ENCODE assay signal across 11 cellular contexts in the genomic region with DNA sequence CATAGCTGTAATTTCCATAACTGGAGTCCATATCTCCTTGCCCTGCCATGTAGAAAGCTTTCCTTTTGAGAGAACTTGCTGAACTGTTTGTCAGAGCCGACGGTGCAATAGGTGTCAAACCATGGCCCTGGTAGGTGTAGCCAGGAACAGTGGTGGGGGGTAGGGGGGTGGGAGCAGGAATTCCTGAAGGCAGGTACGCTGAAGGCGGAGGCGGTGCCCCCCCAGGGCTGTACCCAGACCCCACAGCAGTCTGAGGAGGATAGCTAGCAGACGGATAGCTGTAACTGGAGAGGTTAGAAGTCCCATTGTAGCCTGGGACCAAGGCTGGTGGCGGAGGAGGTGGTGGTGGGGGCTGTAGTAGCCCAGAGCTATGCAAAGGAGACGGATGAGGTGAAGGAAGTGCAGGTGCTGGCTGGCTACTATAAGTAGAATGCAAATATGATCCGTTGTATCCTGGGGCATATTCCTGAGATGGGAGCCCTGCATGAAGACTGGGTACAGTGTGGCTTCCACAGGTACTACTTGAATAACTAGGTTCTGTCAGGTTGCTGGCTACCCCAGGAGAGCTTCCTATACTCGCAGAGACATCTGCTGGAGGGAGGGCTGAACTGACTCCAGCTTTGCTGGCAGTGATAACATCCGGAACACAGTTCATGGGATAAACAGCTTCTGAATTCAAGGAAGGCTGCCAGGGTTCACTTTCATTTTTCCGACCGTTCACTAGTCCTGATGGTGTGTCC.
DNase-seq lines count a peak whose midpoint lies in the region; ATAC-seq, FAIRE-seq and TF ChIP-seq lines count a peak whose summit lies in the region.
"Had no signal": no experiment of that assay in that cellular context is flagged by ENCODE, and none has a peak within 500 bp of the region (broad histone marks: within the 10 kb centered on the region; RNA-seq: fewer than 3 reads in every experiment).

No MANE protein-coding gene starts in this region.

- no peak for TF ChIP-seq POLR2A in HepG2 (IDR thresholded peaks at IDR 0.05; ENCODE audit: insufficient read depth in 1 of 2, low read depth in 2 of 2, low read length in 2 of 2)
- no peak for TF ChIP-seq POLR2A in transverse colon (IDR thresholded peaks at IDR 0.05)

- H3K4me2 ChIP-seq in GM23338: no peak overlapping the region
- H3K4me2 ChIP-seq in HepG2 (ENCODE audit: low read depth, low read length): no peak overlapping the region

- peak; percentile 41; the same call in 1 of the 2 replicates for TF ChIP-seq RAD21 in HepG2 (CRISPR knock-in tag; IDR thresholded peaks at IDR 0.05)

- BruUV-seq in HepG2 (replicated peaks; lab: Mats Ljungman, UMichigan): no TSS peak

- no peak overlapping the region; the same call in 1 of the 2 replicates for H3K27ac Mint-ChIP-seq in GM23338

- H3K27me3 ChIP-seq in GM23338 (ENCODE audit: insufficient read depth) (no peaks in the 10 kb centered on the region), HepG2 (ENCODE audit: control insufficient read depth in 1 of 2, insufficient read depth in 2 of 2, low read length in 2 of 2) (no peaks in the 10 kb centered on the region), transverse colon (no peaks in the 10 kb centered on the region)

- TF ChIP-seq CTCF in GM23338 (conservative IDR thresholded peaks at IDR 0.05; ENCODE audit: low read depth in 2 of 2): peak; percentile 51 to 70
- peak; percentile 64 for TF ChIP-seq CTCF in HepG2 (CRISPR knock-in tag; IDR thresholded peaks at IDR 0.05)
- TF ChIP-seq CTCF in transverse colon (IDR thresholded peaks at IDR 0.05): no peak

- CTCF ChIA-PET in HepG2 (lab: Yijun Ruan, JAX; ENCODE audit: low intra/inter-chr PET ratio, low total read pairs): interaction anchor here (1.2 kb wide), 1 partner anchor 265 kb away, joined by 3 read pairs; no protein-coding TSS in a partner anchor

- POLR2A ChIA-PET in HepG2 (lab: Yijun Ruan, JAX): no interaction called here

- H3K79me2 ChIP-seq in GM23338 (replicated peaks; ENCODE audit: insufficient read depth): no peaks in the 10 kb centered on the region; the same call in 1 of the 2 replicates
- H3K79me2 ChIP-seq in HepG2 (ENCODE audit: insufficient read depth, low read length): no peaks in the 10 kb centered on the region

- H3K9me2 ChIP-seq in GM23338 (ENCODE audit: insufficient read depth): no peaks in the 10 kb centered on the region

- no peak for TF ChIP-seq EP300 in HepG2 (IDR thresholded peaks at IDR 0.05; ENCODE audit: low read depth in 2 of 2, low read length in 2 of 2)
- TF ChIP-seq EP300 in HepG2 (CRISPR knock-in tag; IDR thresholded peaks at IDR 0.05; ENCODE audit: borderline replicate concordance): no peak
- TF ChIP-seq EP300 in transverse colon (IDR thresholded peaks at IDR 0.05; ENCODE audit: low read depth): no peak

- in situ Hi-C loops in HepG2 (cut with HindIII; ENCODE audit: extremely low pct_ligation_motif_present, low pct_unique_long_range_greater_than_20kb) (no loop called here), transverse colon (cut with MboI; ENCODE audit: low pct_ligation_motif_present in 1 of 4, low pct_unique_long_range_greater_than_20kb in 1 of 4, low sequenced_read_pairs in 3 of 4) (no loop called here)

- H3K9me3 ChIP-seq in HepG2 (ENCODE audit: low read length) (no peaks in the 10 kb centered on the region), transverse colon (no peaks in the 10 kb centered on the region)
- H3K9me3 ChIP-seq: HAP-1 had no signal

- no peaks in the 10 kb centered on the region for H3K9me3 Mint-ChIP-seq in GM23338

- H3K4me1 ChIP-seq in GM23338 (ENCODE audit: insufficient read depth) (peaks cover 11% of the 10 kb centered on the region), HepG2 (ENCODE audit: insufficient read depth, low read length) (no peaks in the 10 kb centered on the region), transverse colon (no peaks in the 10 kb centered on the region)

- H3K36me3 ChIP-seq in GM23338 (ENCODE audit: insufficient read depth) (no peaks in the 10 kb centered on the region), HepG2 (replicated peaks in 1 of 2; ENCODE audit: control insufficient read depth in 1 of 2, insufficient read depth in 2 of 2, low read length in 2 of 2) (peaks cover 11 to 19% of the 10 kb centered on the region in 2 experiments; a peak in 4 of 5 replicates), transverse colon (no peaks in the 10 kb centered on the region)
- H3K36me3 ChIP-seq: HAP-1 had no signal

- no peak for FAIRE-seq in HepG2 (lab: Jason Lieb, UNC)
- FAIRE-seq: frontal cortex had no signal

- H3K4me3 ChIP-seq in GM23338 (no peak overlapping the region), HepG2 (replicated peaks in 1 of 3; ENCODE audit: insufficient read depth in 1 of 3, low read depth in 2 of 3, low read length in 3 of 3) (no peak overlapping the region), transverse colon (no peak overlapping the region)
- H3K4me3 ChIP-seq: HAP-1 had no signal

- H3K4me3 Mint-ChIP-seq in GM23338: no peak overlapping the region

- DNase-seq in Ammon's horn (ENCODE audit: low spot score): peak; percentile 57
- DNase-seq in GM23338 (ENCODE audit: low spot score): peak; percentile 64
- peak; percentile 10 for DNase-seq in HepG2 (ENCODE audit: low spot score)
- DNase-seq in transverse colon: no peak
- DNase-seq: right cardiac atrium had no signal

- peaks cover 18% of the 10 kb centered on the region; the same call in 2 of the 3 replicates for H3K36me3 Mint-ChIP-seq in GM23338 (ENCODE audit: low read depth)

- peaks cover 22% of the 10 kb centered on the region for H3K4me1 Mint-ChIP-seq in GM23338

- ATAC-seq in GM23338 (peak; percentile 90), SK-N-SH treated with all-trans-retinoic acid at 6 μM for 48 hours (peak; percentile 51; the same call in 2 of the 3 replicates), HepG2 (peak; percentile 95), GM18861 (IDR thresholded peaks at IDR 0.05; ENCODE audit: unreplicated experiment) (no peak), HG02970 (IDR thresholded peaks at IDR 0.05; ENCODE audit: low FRiP score, unreplicated experiment) (no peak), HG03439 (IDR thresholded peaks at IDR 0.05; ENCODE audit: unreplicated experiment) (no peak)

- no peaks in the 10 kb centered on the region for H3F3A ChIP-seq in GM23338 (replicated peaks; ENCODE audit: low read depth)

- intact Hi-C loops in HepG2 (cut with micrococcal nuclease; ENCODE audit: unreplicated experiment) (loop anchor here (1.0 kb wide), 1 partner anchor 265 kb away; no protein-coding TSS in a partner anchor), transverse colon (cut with DNase I; ENCODE audit: low total_unique reads) (no loop called here)

- H3K9ac ChIP-seq in HepG2 (ENCODE audit: insufficient read depth, low read depth, low read length): no peak overlapping the region

- H2AFZ ChIP-seq in GM23338 (no peak overlapping the region), HepG2 (ENCODE audit: low read length) (no peak overlapping the region)

- H3K27me3 Mint-ChIP-seq in GM23338 (ENCODE audit: insufficient read depth, low read depth, poor library complexity): no peaks in the 10 kb centered on the region

- 97% methylated on average over 13 of the region's 13 CpGs for WGBS in HepG2 (ENCODE audit: low lambda C conversion rate)
- 69 to 87% methylated on average over 4 to 13 of the region's 13 CpGs for WGBS in transverse colon (ENCODE audit: low coverage in 1 of 2), 2 donors

- H4K20me1 ChIP-seq in GM23338 (replicated peaks; ENCODE audit: insufficient read depth) (0 out of 2 replicates have a peak, but pooled peaks cover 3% of the 10 kb centered on the region), HepG2 (ENCODE audit: insufficient read depth, low read length) (no peaks in the 10 kb centered on the region)

- no peak overlapping the region for H3K27ac ChIP-seq in GM23338 (ENCODE audit: low read depth)
- H3K27ac ChIP-seq in HepG2 (ENCODE audit: extremely low read length, insufficient read depth, low read length): no peak overlapping the region
- H3K27ac ChIP-seq in transverse colon: no peak overlapping the region

TF ChIP-seq in SK-N-SH treated with all-trans-retinoic acid at 6 μM for 48 hours, 23 proteins besides CTCF, POLR2A, EP300 and RAD21:
- TF ChIP-seq ARNTL (CRISPR knock-in tag; IDR thresholded peaks at IDR 0.05; ENCODE audit: borderline replicate concordance, low read depth) (no peak), OSR1 (CRISPR knock-in tag; IDR thresholded peaks at IDR 0.05) (no peak), CSDC2 (CRISPR knock-in tag; IDR thresholded peaks at IDR 0.05) (no peak), POU6F1 (CRISPR knock-in tag; IDR thresholded peaks at IDR 0.05; ENCODE audit: borderline replicate concordance, low read depth) (no peak)

TF ChIP-seq in HepG2, 621 proteins besides CTCF, POLR2A, EP300 and RAD21 (continues in another document):
- TF ChIP-seq SRSF4 (IDR thresholded peaks at IDR 0.05; ENCODE audit: low read depth, low read length, poor library complexity, severe bottlenecking) (no peak), ZNF574 (CRISPR knock-in tag; IDR thresholded peaks at IDR 0.05) (peak; percentile 85), TCF12 (IDR thresholded peaks at IDR 0.05) (no peak), TCF12 (CRISPR knock-in tag; IDR thresholded peaks at IDR 0.05) (no peak)

Comparison
In these comparisons a context has a peak if more than half of its experiments do, and no peak if none do; other contexts are left out.
1. ATAC-seq: peak in GM23338 (single experiment), SK-N-SH treated with all-trans-retinoic acid at 6 μM for 48 hours (single experiment) and HepG2 (single experiment); none in GM18861 (single experiment), HG02970 (single experiment) and HG03439 (single experiment).
2. CTCF ChIP-seq: peak in GM23338 (2 of 2) and HepG2 (single experiment); none in transverse colon (0 of 5).